ENCODE assay signal across 8 cellular contexts in the genomic region with DNA sequence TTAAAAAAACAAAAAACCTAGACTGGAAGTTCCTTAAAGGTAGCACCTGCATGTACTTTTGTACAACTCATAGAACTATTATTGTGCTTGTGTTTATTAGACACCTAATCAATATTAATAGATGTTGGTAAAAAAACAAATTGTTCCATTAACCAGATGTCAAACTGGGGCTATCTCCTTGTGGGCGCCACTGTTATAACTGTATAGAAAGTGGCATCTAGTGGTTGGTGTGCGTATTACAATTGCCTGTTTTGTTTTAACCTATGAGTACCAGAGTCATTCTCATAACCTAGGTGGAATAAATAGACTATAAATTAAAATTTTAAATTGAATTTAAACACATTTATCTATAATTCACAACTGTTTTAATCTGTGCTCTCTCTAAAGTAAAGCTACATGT.
DNase-seq lines count a peak whose midpoint lies in the region; ATAC-seq, FAIRE-seq and TF ChIP-seq lines count a peak whose summit lies in the region.

No MANE protein-coding gene starts in this region.

- no peak overlapping the region for H2AFZ ChIP-seq in MM.1S (ENCODE audit: low read length)

- no peaks in the 10 kb centered on the region for H3K9me2 ChIP-seq in MM.1S (replicated peaks; ENCODE audit: insufficient read depth, low read length)

- H3K27ac ChIP-seq in heart right ventricle (no peak overlapping the region), MM.1S (ENCODE audit: low read length) (no peak overlapping the region), upper lobe of right lung (no peak overlapping the region)

- intact Hi-C loops in heart right ventricle (cut with DNase I) = loop anchor here in 7 of 10 donors (5.0 to 10.0 kb wide), 3 partner anchors 310 to 315 kb away; no protein-coding TSS in a partner anchor
- intact Hi-C loops in cardiac septum (cut with DNase I) = loop anchor here (5.0 kb wide), 1 partner anchor 315 kb away; no protein-coding TSS in a partner anchor
- intact Hi-C loops in upper lobe of right lung (cut with DNase I) = no loop called here

- TF ChIP-seq CTCF in heart right ventricle (IDR thresholded peaks at IDR 0.05) (peak; percentile 11 to 65 (median 57)), MM.1S (IDR thresholded peaks at IDR 0.05; ENCODE audit: low read length) (peak; percentile 64), upper lobe of right lung (IDR thresholded peaks at IDR 0.05) (peak; percentile 54)

- WGBS in heart right ventricle, 2 donors = 27 to 36% methylated on average over 2 of the region's 2 CpGs

- peaks cover 0 to 19% (median 0%) of the 10 kb centered on the region in 7 donors for H3K27me3 ChIP-seq in heart right ventricle
- no peaks in the 10 kb centered on the region for H3K27me3 ChIP-seq in MM.1S (replicated peaks; ENCODE audit: insufficient read depth, low read length)
- no peaks in the 10 kb centered on the region for H3K27me3 ChIP-seq in upper lobe of right lung

- no peak overlapping the region for H3K4me3 ChIP-seq in heart right ventricle
- no peak overlapping the region for H3K4me3 ChIP-seq in MM.1S (ENCODE audit: low read length)
- no peak overlapping the region for H3K4me3 ChIP-seq in upper lobe of right lung

- H3K4me1 ChIP-seq in heart right ventricle (no peaks in the 10 kb centered on the region), MM.1S (ENCODE audit: low read length) (no peaks in the 10 kb centered on the region), upper lobe of right lung (no peaks in the 10 kb centered on the region)

- no peaks in the 10 kb centered on the region for H3K9me3 ChIP-seq in heart right ventricle
- no peaks in the 10 kb centered on the region for H3K9me3 ChIP-seq in MM.1S (replicated peaks; ENCODE audit: insufficient read depth, low read length)
- H3K9me3 ChIP-seq in upper lobe of right lung = no peaks in the 10 kb centered on the region

- H3K36me3 ChIP-seq in heart right ventricle = no peaks in the 10 kb centered on the region
- H3K36me3 ChIP-seq in MM.1S (replicated peaks; ENCODE audit: insufficient read depth, low read length) = no peaks in the 10 kb centered on the region
- no peaks in the 10 kb centered on the region for H3K36me3 ChIP-seq in upper lobe of right lung

- ATAC-seq in heart right ventricle = peak in 1 of 8 donors; percentile 50
- ATAC-seq in upper lobe of right lung = peak; percentile 68

- no peaks in the 10 kb centered on the region for H3K79me2 ChIP-seq in MM.1S (ENCODE audit: low read length)

- FAIRE-seq in TTC549 (lab: Jason Lieb, UNC) = peak; percentile 84

- no peak overlapping the region for H3K9ac ChIP-seq in MM.1S (ENCODE audit: low read length)

- DNase-seq in heart right ventricle (no peak), cardiac septum (ENCODE audit: low spot score) (no peak), HEK293T (ENCODE audit: extremely low spot score) (peak; percentile 50), MM.1S (peak; percentile 52), iPS-NIHi7 (ENCODE audit: extremely low spot score) (peak; percentile 45), upper lobe of right lung (no peak), OCI-M2 (lab: John Stamatoyannopoulos, UW; ENCODE audit: unreplicated experiment) (no peak)

- POLR2A ChIA-PET in HEK293T (lab: Yijun Ruan, JAX) = no interaction called here

- no peaks in the 10 kb centered on the region for H4K20me1 ChIP-seq in MM.1S (ENCODE audit: insufficient read depth, low read length)

- CTCF ChIA-PET in HEK293T (lab: Yijun Ruan, JAX) = interaction anchor here (0.8 to 1.6 kb wide), 2 partner anchors 233 to 313 kb away, joined by 5 to 6 read pairs; no protein-coding TSS in a partner anchor

- H3F3A ChIP-seq in MM.1S (ENCODE audit: insufficient read depth, low read length) = no peaks in the 10 kb centered on the region

- no peak overlapping the region for H3K4me2 ChIP-seq in MM.1S (ENCODE audit: low read depth, low read length)

TF ChIP-seq in HEK293T, 16 proteins besides CTCF, POLR2A, EP300 and RAD21:
- TF ChIP-seq SUZ12 (IDR thresholded peaks at IDR 0.05) (no peak), PKNOX1 (IDR thresholded peaks at IDR 0.05) (no peak), FOXA1 (IDR thresholded peaks at IDR 0.05) (no peak), FOXM1 (IDR thresholded peaks at IDR 0.05; ENCODE audit: borderline replicate concordance) (no peak), LEF1 (IDR thresholded peaks at IDR 0.05; ENCODE audit: borderline replicate concordance) (no peak), L3MBTL2 (conservative IDR thresholded peaks at IDR 0.05) (no peak), BHLHE40 (IDR thresholded peaks at IDR 0.05; ENCODE audit: borderline replicate concordance) (no peak), ARNT (IDR thresholded peaks at IDR 0.05) (no peak), SP1 (IDR thresholded peaks at IDR 0.05) (no peak), NFRKB (IDR thresholded peaks at IDR 0.05) (no peak), HDGF (IDR thresholded peaks at IDR 0.05; ENCODE audit: borderline replicate concordance) (no peak), CTBP1 (IDR thresholded peaks at IDR 0.05; ENCODE audit: borderline replicate concordance) (no peak), ZNF384 (IDR thresholded peaks at IDR 0.05) (no peak)

Comparison
In these comparisons a context has a peak if more than half of its experiments do, and no peak if none do; other contexts are left out.
1. DNase-seq: peak in HEK293T (single experiment), MM.1S (single experiment) and iPS-NIHi7 (single experiment); none in heart right ventricle (0 of 2), cardiac septum (single experiment), upper lobe of right lung (single experiment) and OCI-M2 (single experiment).
2. Peak in every context shown above with its lines, with median percentiles within 50 percentile points of each other: CTCF ChIP-seq.